ENCODE assay signal across 8 cellular contexts in genomic region chr10:87504307-87504666, GRCh38. TPM values are rescaled to one million over a fixed set of nuclear protein-coding genes. Genes with fewer than 3 reads are reported as not detected.
DNase-seq lines count a peak whose midpoint lies in the region; ATAC-seq and TF ChIP-seq lines count a peak whose summit lies in the region.

No MANE protein-coding gene starts in this region.

- peak overlapping the region; percentile 91 for H3K4me3 Mint-ChIP-seq in memory B cell

- peaks cover 4% of the 10 kb centered on the region for H3K27me3 Mint-ChIP-seq in memory B cell

- TF ChIP-seq CTCF in cardiac muscle cell (IDR thresholded peaks at IDR 0.05; ENCODE audit: low read depth, low read length): no peak
- TF ChIP-seq CTCF in brain microvascular endothelial cell (IDR thresholded peaks at IDR 0.05; ENCODE audit: low read depth, low read length, missing control alignments): no peak

- H3K27me3 ChIP-seq in cardiac muscle cell (peaks cover 7% of the 10 kb centered on the region), brain microvascular endothelial cell (replicated peaks) (no peaks in the 10 kb centered on the region)

- H3K4me1 Mint-ChIP-seq in memory B cell: peaks cover 7% of the 10 kb centered on the region

- no peaks in the 10 kb centered on the region for H3K36me3 Mint-ChIP-seq in memory B cell

- no peaks in the 10 kb centered on the region for H3K9me3 ChIP-seq in cardiac muscle cell (ENCODE audit: low read depth)

- H3K4me3 ChIP-seq in cardiac muscle cell: peak overlapping the region; percentile 78
- peak overlapping the region; percentile 92 for H3K4me3 ChIP-seq in brain microvascular endothelial cell (ENCODE audit: low read depth, low read length)
- peak overlapping the region; percentile 92 for H3K4me3 ChIP-seq in urinary bladder (ENCODE audit: low read depth, low read length)

- no peak for DNase-seq in cardiac muscle cell (ENCODE audit: low read depth in 1 of 2, low spot score in 1 of 2)
- DNase-seq in left ventricle myocardium superior: no peak
- no peak for DNase-seq in brain microvascular endothelial cell
- no peak for DNase-seq in memory B cell (ENCODE audit: low spot score in 2 of 2)
- no peak for DNase-seq in ecto neural progenitor cell (ENCODE audit: low spot score)
- no peak for DNase-seq in NCI-H1694 treated with DMSO at 0.1 percent for 48 hours (lab: John Stamatoyannopoulos, UW)

- H3K9me3 Mint-ChIP-seq in memory B cell: no peaks in the 10 kb centered on the region

- 4% methylated on average over 13 of the region's 13 CpGs for WGBS in urinary bladder

- H3K4me1 ChIP-seq in cardiac muscle cell (ENCODE audit: low read depth) (peaks cover 17% of the 10 kb centered on the region), urinary bladder (ENCODE audit: insufficient read depth) (no peaks in the 10 kb centered on the region)

- ATAC-seq in left ventricle myocardium superior: no peak
- peak; percentile 13 for ATAC-seq in memory B cell (ENCODE audit: low read depth)
- ATAC-seq in GM21723 (IDR thresholded peaks at IDR 0.05; ENCODE audit: unreplicated experiment): no peak

- in situ Hi-C loops in brain microvascular endothelial cell (cut with HindIII; ENCODE audit: low pct_ligation_motif_present, low sequenced_read_pairs): no loop called here

- H3K27ac Mint-ChIP-seq in memory B cell: no peak overlapping the region

- H3K36me3 ChIP-seq in cardiac muscle cell: peaks cover 1% of the 10 kb centered on the region
- H3K36me3 ChIP-seq in brain microvascular endothelial cell (replicated peaks): peaks cover 2% of the 10 kb centered on the region
- no peaks in the 10 kb centered on the region for H3K36me3 ChIP-seq in urinary bladder (ENCODE audit: insufficient read depth)

- intact Hi-C loops in left ventricle myocardium superior (cut with micrococcal nuclease): no loop called here

- H3K27ac ChIP-seq in cardiac muscle cell (peak overlapping the region; percentile 19), brain microvascular endothelial cell (peak overlapping the region; percentile 71), urinary bladder (ENCODE audit: low read depth) (peak overlapping the region; percentile 81)

RNA-seq across cellular contexts. Expression of gene MINPP1, which starts 0.4 kb away (rescaled TPM):
- total RNA-seq in cardiac muscle cell: 24.0 and 30.0 TPM in 2 replicates
- 21.7 and 27.0 TPM in 2 replicates for polyA plus RNA-seq in cardiac muscle cell
- 5.0 TPM for total RNA-seq in left ventricle myocardium superior
- total RNA-seq in urinary bladder: 23.1 TPM
- 11.5 TPM for polyA plus RNA-seq in urinary bladder

Comparison
In these comparisons a context has a peak if more than half of its experiments do, and no peak if none do; other contexts are left out.
1. H3K27ac ChIP-seq: peak in every context shown above with its lines; median percentile 81 in urinary bladder; 71 in brain microvascular endothelial cell; 19 in cardiac muscle cell.